ENCODE assay signal across 1 cellular context in the genomic region with DNA sequence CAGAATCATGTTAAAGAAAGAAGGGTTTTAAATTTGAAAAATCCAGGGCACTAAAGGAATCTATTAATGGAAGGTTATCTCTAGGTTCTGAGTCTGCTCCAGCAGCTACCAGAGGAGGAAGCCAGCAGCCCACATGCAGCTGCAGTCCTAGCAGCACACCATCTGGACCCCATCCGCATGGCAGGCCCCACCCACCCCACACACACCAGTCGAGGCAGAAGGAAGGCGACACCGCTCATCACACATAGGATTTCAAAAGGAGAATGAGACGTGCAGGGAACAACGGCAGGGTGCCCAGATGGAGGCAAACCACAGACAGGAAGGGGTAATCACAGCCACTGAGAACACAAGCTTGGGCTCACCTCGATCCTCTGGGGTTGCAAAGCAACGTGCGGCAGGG.
TF ChIP-seq lines count a peak whose summit lies in the region.

No MANE protein-coding gene starts in this region.

TF ChIP-seq in IMR-90, 13 proteins besides CTCF, POLR2A, EP300 and RAD21 (continued from another document):
- TF ChIP-seq RFX5 (IDR thresholded peaks at IDR 0.05; ENCODE audit: low read depth, low read length) (no peak), MXI1 (IDR thresholded peaks at IDR 0.05; ENCODE audit: borderline replicate concordance, low read depth, low read length) (no peak), RCOR1 (IDR thresholded peaks at IDR 0.05; ENCODE audit: insufficient replicate concordance, low read length) (no peak), BHLHE40 (IDR thresholded peaks at IDR 0.05; ENCODE audit: low read depth, low read length) (no peak)
- TF ChIP-seq, protein P1, sequence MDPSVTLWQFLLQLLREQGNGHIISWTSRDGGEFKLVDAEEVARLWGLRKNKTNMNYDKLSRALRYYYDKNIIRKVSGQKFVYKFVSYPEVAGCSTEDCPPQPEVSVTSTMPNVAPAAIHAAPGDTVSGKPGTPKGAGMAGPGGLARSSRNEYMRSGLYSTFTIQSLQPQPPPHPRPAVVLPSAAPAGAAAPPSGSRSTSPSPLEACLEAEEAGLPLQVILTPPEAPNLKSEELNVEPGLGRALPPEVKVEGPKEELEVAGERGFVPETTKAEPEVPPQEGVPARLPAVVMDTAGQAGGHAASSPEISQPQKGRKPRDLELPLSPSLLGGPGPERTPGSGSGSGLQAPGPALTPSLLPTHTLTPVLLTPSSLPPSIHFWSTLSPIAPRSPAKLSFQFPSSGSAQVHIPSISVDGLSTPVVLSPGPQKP (IDR thresholded peaks at IDR 0.05; ENCODE audit: borderline replicate concordance, low read depth, low read length), result no peak
